Comparison of ENCODE assay signal across 1 cellular context in the genomic region with DNA sequence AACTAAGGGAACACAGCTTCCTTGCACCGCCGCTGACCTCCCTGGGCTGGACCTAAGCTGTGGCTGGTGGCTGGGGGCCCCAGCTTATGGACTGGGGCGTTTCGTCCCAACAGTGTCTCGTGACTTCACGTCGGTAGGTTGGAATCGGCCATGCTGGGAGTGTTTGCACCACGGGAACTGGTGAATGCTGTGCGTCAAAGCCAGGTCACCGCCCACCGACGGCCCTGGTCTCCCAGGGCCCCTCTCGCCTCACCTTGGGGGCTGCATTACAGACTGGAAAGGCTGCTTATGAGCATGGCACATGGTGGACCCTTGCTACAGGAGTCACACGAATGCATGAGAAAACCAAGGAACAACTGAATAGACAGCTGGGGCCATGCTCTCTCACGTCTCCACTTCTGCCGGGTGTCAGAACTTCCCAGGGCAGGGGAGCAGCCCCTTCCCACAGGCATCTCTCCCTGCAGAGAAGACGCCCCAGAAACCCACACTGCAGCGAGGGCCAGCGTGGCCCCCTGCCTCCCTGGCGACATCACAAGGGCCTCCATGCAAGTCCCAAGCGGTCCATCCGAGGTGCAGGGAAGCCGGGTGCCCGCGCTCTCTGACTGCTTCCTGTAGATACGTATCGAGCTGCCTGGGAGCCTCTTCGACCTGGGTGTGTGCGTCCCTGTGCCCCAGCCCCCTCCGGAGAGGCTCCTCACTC.
TF ChIP-seq lines count a peak whose summit lies in the region.

No MANE protein-coding gene starts in this region.

TF ChIP-seq in IMR-90, 13 proteins besides CTCF, POLR2A, EP300 and RAD21:
- no peak for TF ChIP-seq SMC3 (IDR thresholded peaks at IDR 0.05; ENCODE audit: low read depth, low read length)
- TF ChIP-seq MXI1 (IDR thresholded peaks at IDR 0.05; ENCODE audit: borderline replicate concordance, low read depth, low read length) = no peak
- TF ChIP-seq RFX5 (IDR thresholded peaks at IDR 0.05; ENCODE audit: low read depth, low read length) = no peak
- no peak for TF ChIP-seq RCOR1 (IDR thresholded peaks at IDR 0.05; ENCODE audit: insufficient replicate concordance, low read length)
- no peak for TF ChIP-seq NFE2L2 (IDR thresholded peaks at IDR 0.05; ENCODE audit: low read depth, low read length)
- TF ChIP-seq BHLHE40 (IDR thresholded peaks at IDR 0.05; ENCODE audit: low read depth, low read length) = no peak
- TF ChIP-seq, protein P1, sequence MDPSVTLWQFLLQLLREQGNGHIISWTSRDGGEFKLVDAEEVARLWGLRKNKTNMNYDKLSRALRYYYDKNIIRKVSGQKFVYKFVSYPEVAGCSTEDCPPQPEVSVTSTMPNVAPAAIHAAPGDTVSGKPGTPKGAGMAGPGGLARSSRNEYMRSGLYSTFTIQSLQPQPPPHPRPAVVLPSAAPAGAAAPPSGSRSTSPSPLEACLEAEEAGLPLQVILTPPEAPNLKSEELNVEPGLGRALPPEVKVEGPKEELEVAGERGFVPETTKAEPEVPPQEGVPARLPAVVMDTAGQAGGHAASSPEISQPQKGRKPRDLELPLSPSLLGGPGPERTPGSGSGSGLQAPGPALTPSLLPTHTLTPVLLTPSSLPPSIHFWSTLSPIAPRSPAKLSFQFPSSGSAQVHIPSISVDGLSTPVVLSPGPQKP (IDR thresholded peaks at IDR 0.05; ENCODE audit: borderline replicate concordance, low read depth, low read length) = no peak
- no peak for TF ChIP-seq MAFK (IDR thresholded peaks at IDR 0.05; ENCODE audit: low read depth, low read length)
- TF ChIP-seq CHD1 (IDR thresholded peaks at IDR 0.05; ENCODE audit: low read depth, low read length) = no peak
- TF ChIP-seq FOS (IDR thresholded peaks at IDR 0.05; ENCODE audit: low read depth, low read length) = no peak
- TF ChIP-seq MAZ (IDR thresholded peaks at IDR 0.05; ENCODE audit: borderline replicate concordance, low read depth, low read length) = no peak
- TF ChIP-seq CEBPB (IDR thresholded peaks at IDR 0.05; ENCODE audit: low read depth, low read length) = no peak
- TF ChIP-seq, protein P2, sequence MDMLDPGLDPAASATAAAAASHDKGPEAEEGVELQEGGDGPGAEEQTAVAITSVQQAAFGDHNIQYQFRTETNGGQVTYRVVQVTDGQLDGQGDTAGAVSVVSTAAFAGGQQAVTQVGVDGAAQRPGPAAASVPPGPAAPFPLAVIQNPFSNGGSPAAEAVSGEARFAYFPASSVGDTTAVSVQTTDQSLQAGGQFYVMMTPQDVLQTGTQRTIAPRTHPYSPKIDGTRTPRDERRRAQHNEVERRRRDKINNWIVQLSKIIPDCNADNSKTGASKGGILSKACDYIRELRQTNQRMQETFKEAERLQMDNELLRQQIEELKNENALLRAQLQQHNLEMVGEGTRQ (IDR thresholded peaks at IDR 0.05; ENCODE audit: low read depth, low read length) = no peak
